ENCODE assay signal across 17 cellular contexts in the genomic region with DNA sequence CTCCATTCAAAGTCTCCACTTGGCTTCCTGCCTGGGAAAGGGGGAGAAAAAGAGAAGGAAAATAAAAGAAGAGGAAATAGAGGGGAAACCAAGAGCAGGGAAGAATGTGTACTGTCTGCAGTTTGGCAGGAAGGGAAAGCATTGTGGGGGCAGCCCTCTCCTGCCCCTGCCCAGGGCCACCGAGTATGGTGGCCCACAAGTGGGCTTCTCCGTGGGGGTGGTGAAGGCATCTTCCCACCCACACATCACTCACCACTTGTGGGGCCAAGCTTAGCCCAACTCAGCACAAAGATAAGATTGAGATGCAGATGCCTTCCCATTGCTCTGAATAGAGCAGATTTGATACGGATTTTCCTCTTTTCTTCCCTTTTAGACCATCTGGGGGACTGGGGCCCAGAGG.
"Had no signal": no experiment of that assay in that cellular context is flagged by ENCODE, and none has a peak within 500 bp of the region (broad histone marks: within the 10 kb centered on the region; RNA-seq: fewer than 3 reads in every experiment).

No MANE protein-coding gene starts in this region.

- H3K4me3 Mint-ChIP-seq: activated CD4-positive, alpha-beta T cell treated with anti-CD3 and anti-CD28 coated beads, Interleukin-2, amount 10 ng/mL, durations not matched to agents 7 days and 5 days; effector memory CD8-positive, alpha-beta T cell; memory B cell; naive B cell; stimulated activated effector memory CD8-positive, alpha-beta T cell treated with anti-CD3 and anti-CD28 coated beads, Interleukin-12 subunit alpha, Interleukin-12 subunit beta, amount 100 ng/mL, for 72 hours had no signal

- H3K27ac Mint-ChIP-seq: activated CD4-positive, alpha-beta T cell treated with anti-CD3 and anti-CD28 coated beads, Interleukin-2, amount 10 ng/mL, durations not matched to agents 7 days and 5 days; effector memory CD8-positive, alpha-beta T cell; memory B cell; stimulated activated effector memory CD8-positive, alpha-beta T cell treated with anti-CD3 and anti-CD28 coated beads, Interleukin-12 subunit alpha, Interleukin-12 subunit beta, amount 100 ng/mL, for 72 hours had no signal

- H3K4me1 Mint-ChIP-seq: activated CD4-positive, alpha-beta T cell treated with anti-CD3 and anti-CD28 coated beads, Interleukin-2, amount 10 ng/mL, durations not matched to agents 7 days and 5 days; memory B cell; stimulated activated effector memory CD8-positive, alpha-beta T cell treated with anti-CD3 and anti-CD28 coated beads, Interleukin-12 subunit alpha, Interleukin-12 subunit beta, amount 100 ng/mL, for 72 hours had no signal

- H2AFZ ChIP-seq: hepatocyte, parathyroid adenoma had no signal

- H3K9me3 ChIP-seq: mucosa of descending colon, sigmoid colon, testis had no signal

- H3K36me3 Mint-ChIP-seq: memory B cell; naive B cell; stimulated activated effector memory CD8-positive, alpha-beta T cell treated with anti-CD3 and anti-CD28 coated beads, Interleukin-12 subunit alpha, Interleukin-12 subunit beta, amount 100 ng/mL, for 72 hours had no signal

- H3K4me3 ChIP-seq: hepatocyte, mucosa of descending colon, sigmoid colon, testis had no signal

- FAIRE-seq: bronchial epithelial cell had no signal

- H3K9me3 Mint-ChIP-seq: activated CD4-positive, alpha-beta T cell treated with anti-CD3 and anti-CD28 coated beads, Interleukin-2, amount 10 ng/mL, durations not matched to agents 7 days and 5 days; effector memory CD8-positive, alpha-beta T cell; memory B cell; naive B cell; stimulated activated effector memory CD8-positive, alpha-beta T cell treated with anti-CD3 and anti-CD28 coated beads, Interleukin-12 subunit alpha, Interleukin-12 subunit beta, amount 100 ng/mL, for 72 hours had no signal

- H3K36me3 ChIP-seq: sigmoid colon had no signal

- ATAC-seq: effector memory CD8-positive, alpha-beta T cell; left colon; mucosa of descending colon; stimulated activated effector memory CD8-positive, alpha-beta T cell treated with anti-CD3 and anti-CD28 coated beads, Interleukin-12 subunit alpha, Interleukin-12 subunit beta, amount 100 ng/mL, for 72 hours had no signal

- H3K4me1 ChIP-seq: parathyroid adenoma had no signal

- DNase-seq: activated CD4-positive, alpha-beta T cell treated with anti-CD3 and anti-CD28 coated beads, Interleukin-2, amount 10 ng/mL, durations not matched to agents 7 days and 5 days; activated CD8-positive, alpha-beta memory T cell treated with anti-CD3 and anti-CD28 coated beads, Interleukin-2, amount 50 U/mL, for 48 hours; activated effector memory CD4-positive, alpha-beta T cell treated with Interleukin-2 at 50 U/mL for 16 hours; activated naive CD4-positive, alpha-beta T cell treated with anti-CD3 and anti-CD28 coated beads, Interleukin-2, amount 50 U/mL, for 16 hours; activated T-cell treated with anti-CD3 and anti-CD28 coated beads, Interleukin-2, amount 50 U/mL, for 48 hours; effector memory CD8-positive, alpha-beta T cell; left colon; mucosa of descending colon; naive B cell; sigmoid colon; stimulated activated CD4-positive, alpha-beta T cell treated with anti-CD3 and anti-CD28 coated beads, Interleukin-4, amount 100 ng/mL, for 24 hours had no signal

- H3K27me3 ChIP-seq: sigmoid colon, testis had no signal

- H3K4me2 ChIP-seq: hepatocyte had no signal

- H3K79me2 ChIP-seq: hepatocyte, parathyroid adenoma had no signal

- H3K27ac ChIP-seq: hepatocyte, parathyroid adenoma, testis had no signal

- H3K9ac ChIP-seq: parathyroid adenoma had no signal
